ENCODE assay signal across 8 cellular contexts in genomic region chr12:57547366-57548315, GRCh38. TPM values are rescaled to one million over a fixed set of nuclear protein-coding genes. Genes with fewer than 3 reads are reported as not detected.
DNase-seq lines count a peak whose midpoint lies in the region; ATAC-seq and TF ChIP-seq lines count a peak whose summit lies in the region.

No MANE protein-coding gene starts in this region.

- no peaks in the 10 kb centered on the region for H4K20me1 ChIP-seq in PC-3 (ENCODE audit: low read length)

- H3K36me3 Mint-ChIP-seq in Caco-2 (ENCODE audit: insufficient read depth, unreplicated experiment) = peaks cover 15% of the 10 kb centered on the region
- peaks cover 7% of the 10 kb centered on the region for H3K36me3 Mint-ChIP-seq in osteocyte (ENCODE audit: unreplicated experiment)

- H3K27ac Mint-ChIP-seq in Caco-2 (ENCODE audit: unreplicated experiment) (no peak overlapping the region), osteocyte (ENCODE audit: unreplicated experiment) (no peak overlapping the region)

- H3K27me3 Mint-ChIP-seq in Caco-2 (ENCODE audit: insufficient read depth, unreplicated experiment) (peaks cover 22% of the 10 kb centered on the region), osteocyte (ENCODE audit: unreplicated experiment) (peaks cover 29% of the 10 kb centered on the region)

- no peak for DNase-seq in Caco-2
- no peak for DNase-seq in PC-3
- DNase-seq in epithelial cell of esophagus (ENCODE audit: low read depth) = no peak
- no peak for DNase-seq in osteocyte (ENCODE audit: extremely low spot score, unreplicated experiment)
- no peak for DNase-seq in GM13976 (ENCODE audit: low spot score)
- no peak for DNase-seq in activated CD8-positive, alpha-beta memory T cell treated with anti-CD3 and anti-CD28 coated beads, Interleukin-2, amount 50 U/mL, for 4 hours

- no peak for TF ChIP-seq CTCF in Caco-2 (IDR thresholded peaks at IDR 0.05; ENCODE audit: insufficient read depth in 1 of 2, low read depth in 1 of 2, low read length in 1 of 2, severe bottlenecking in 1 of 2, unreplicated experiment in 1 of 2)
- TF ChIP-seq CTCF in PC-3 (conservative IDR thresholded peaks at IDR 0.05; ENCODE audit: low read depth, low read length) = no peak
- no peak for TF ChIP-seq CTCF in epithelial cell of esophagus (IDR thresholded peaks at IDR 0.05; ENCODE audit: insufficient read depth, low read depth, low read length, missing control alignments)
- TF ChIP-seq CTCF in osteocyte (IDR thresholded peaks at IDR 0.05) = no peak
- TF ChIP-seq CTCF in GM13976 (IDR thresholded peaks at IDR 0.05; ENCODE audit: borderline replicate concordance, control extremely low read depth, extremely low read depth, insufficient read depth, missing control alignments) = no peak

- CTCF ChIA-PET in Caco-2 (lab: Charles Lee) (interaction anchor here (0.6 to 0.9 kb wide), 2 partner anchors 56 to 146 kb away, joined by 3 read pairs; partner anchors contain the start of gene OS9), PC-3 (lab: Charles Lee) (interaction anchor here (0.5 to 1.0 kb wide), 2 partner anchors 36 to 45 kb away, joined by 4 to 5 read pairs; no protein-coding TSS in a partner anchor)

- H2AFZ ChIP-seq in PC-3 (ENCODE audit: low read length) = peak overlapping the region; percentile 86

- ATAC-seq in PC-3 (no peak), HG02885 (IDR thresholded peaks at IDR 0.05; ENCODE audit: poor library complexity, unreplicated experiment) (no peak), GM21390 (IDR thresholded peaks at IDR 0.05; ENCODE audit: unreplicated experiment) (no peak)

- H3K27me3 ChIP-seq in Caco-2 (replicated peaks; ENCODE audit: control insufficient read depth, insufficient read depth, low read length) (peaks cover 3% of the 10 kb centered on the region), PC-3 (ENCODE audit: low read length) (no peaks in the 10 kb centered on the region)

- in situ Hi-C loops in GM13976 (cut with MboI; ENCODE audit: low sequenced_read_pairs, unreplicated experiment) = no loop called here

- peak overlapping the region; percentile 90 for H3K4me2 ChIP-seq in PC-3 (ENCODE audit: low read length)

- H3K9me2 ChIP-seq in PC-3 (replicated peaks; ENCODE audit: low read length) = no peaks in the 10 kb centered on the region

- BruUV-seq in Caco-2 (replicated peaks; lab: Mats Ljungman, UMichigan) (no TSS peak), PC-3 (replicated peaks; lab: Mats Ljungman, UMichigan) (TSS peak; percentile 34)

- peak overlapping the region; percentile 97 for H3K4me3 Mint-ChIP-seq in Caco-2 (ENCODE audit: unreplicated experiment)
- peak overlapping the region; percentile 98 for H3K4me3 Mint-ChIP-seq in osteocyte (ENCODE audit: unreplicated experiment)

- H3K9me3 Mint-ChIP-seq in Caco-2 (ENCODE audit: unreplicated experiment) (no peaks in the 10 kb centered on the region), osteocyte (ENCODE audit: unreplicated experiment) (no peaks in the 10 kb centered on the region)

- H3K4me1 Mint-ChIP-seq in Caco-2 (ENCODE audit: low read depth, unreplicated experiment) (peaks cover 10% of the 10 kb centered on the region), osteocyte (ENCODE audit: unreplicated experiment) (peaks cover 40% of the 10 kb centered on the region)

- peaks cover 9% of the 10 kb centered on the region; the same call in 1 of the 2 replicates for H3K4me1 ChIP-seq in Caco-2
- H3K4me1 ChIP-seq in PC-3 (ENCODE audit: insufficient read depth, low read length) = peaks cover 15% of the 10 kb centered on the region

- peaks cover 26% of the 10 kb centered on the region for H3K79me2 ChIP-seq in PC-3 (ENCODE audit: low read length)

- no peak overlapping the region for H3K4me3 ChIP-seq in Caco-2 (ENCODE audit: low read depth, low read length)
- peak overlapping the region; percentile 89 for H3K4me3 ChIP-seq in PC-3 (ENCODE audit: low read length)
- H3K4me3 ChIP-seq in epithelial cell of esophagus (ENCODE audit: low read length) = peak overlapping the region; percentile 81

- H3K27ac ChIP-seq in PC-3 (ENCODE audit: low read length) = no peak overlapping the region

- no peaks in the 10 kb centered on the region for H3F3A ChIP-seq in PC-3 (ENCODE audit: low read length, unreplicated experiment)

- H3K9ac ChIP-seq in PC-3 (ENCODE audit: low read length) = peak overlapping the region; percentile 99; the same call in 1 of the 2 replicates

- H3K36me3 ChIP-seq in Caco-2 (ENCODE audit: control insufficient read depth, insufficient read depth, low read length) (0 out of 2 replicates have a peak, but pooled peaks cover 1% of the 10 kb centered on the region), PC-3 (ENCODE audit: low read depth, low read length) (no peaks in the 10 kb centered on the region)

- POLR2A ChIA-PET in Caco-2 (lab: Charles Lee) (interaction anchor here (1.5 to 1.8 kb wide), 2 partner anchors 24 to 27 kb away, joined by 6 to 7 read pairs; partner anchors contain the start of gene DDIT3), PC-3 (lab: Charles Lee; ENCODE audit: unreplicated experiment) (interaction anchor here (0.5 kb wide), 2 partner anchors 24 to 35 kb away, joined by 3 to 4 read pairs; no protein-coding TSS in a partner anchor)

- H3K9me3 ChIP-seq in Caco-2 (no peaks in the 10 kb centered on the region), PC-3 (ENCODE audit: low read length) (no peaks in the 10 kb centered on the region)

- intact Hi-C loops in Caco-2 (cut with micrococcal nuclease; ENCODE audit: unreplicated experiment) = loop anchor here (2.0 kb wide), 1 partner anchor 25 kb away; the partner anchor contains the start of gene MBD6
- intact Hi-C loops in PC-3 (cut with micrococcal nuclease) = loop anchor here (2.0 kb wide), 1 partner anchor 35 kb away; no protein-coding TSS in a partner anchor

RNA-seq across cellular contexts. Expression of gene DCTN2, which starts 0.6 kb away (rescaled TPM):
- total RNA-seq in Caco-2 (2022) (89.4 and 94.4 TPM in 2 replicates), PC-3 (2014; rRNA removed) (88.5 and 96.4 TPM in 2 replicates), osteocyte (149 and 155 TPM in 2 replicates)

RNA-seq across cellular contexts. Expression of gene KIF5A, which starts 2.2 kb away (rescaled TPM):
- total RNA-seq in Caco-2 (2022) = 0.05 TPM in 1 of 2 replicates, not detected in the other
- total RNA-seq in PC-3 (2014; rRNA removed) = not detected in 2 replicates
- 0.43 and 0.73 TPM in 2 replicates for total RNA-seq in osteocyte

RNA-seq across cellular contexts. Expression of gene MBD6, which starts 25.0 kb away (rescaled TPM):
- 82.2 and 105 TPM in 2 replicates for total RNA-seq in Caco-2 (2022)
- total RNA-seq in PC-3 (2014; rRNA removed) = 13.1 and 13.2 TPM in 2 replicates
- total RNA-seq in osteocyte = 104 and 105 TPM in 2 replicates

RNA-seq across cellular contexts. Expression of gene DDIT3, which starts 27.3 kb away (rescaled TPM):
- total RNA-seq in Caco-2 (2022) (62.7 and 79.2 TPM in 2 replicates), PC-3 (2014; rRNA removed) (27.4 and 33.1 TPM in 2 replicates), osteocyte (89.9 and 95.7 TPM in 2 replicates)

RNA-seq across cellular contexts. Expression of gene PIP4K2C, which starts 43.4 kb away (rescaled TPM):
- total RNA-seq in Caco-2 (2022) (42.0 and 48.0 TPM in 2 replicates), PC-3 (2014; rRNA removed) (83.6 and 88.6 TPM in 2 replicates), osteocyte (30.4 and 34.9 TPM in 2 replicates)
